In genomic region chr10:70051878-70052277, GRCh38 we compare ENCODE assay signal across 8 cellular contexts. TPM values are rescaled to one million over a fixed set of nuclear protein-coding genes. Genes with fewer than 3 reads are reported as not detected.
DNase-seq lines count a peak whose midpoint lies in the region; ATAC-seq and TF ChIP-seq lines count a peak whose summit lies in the region.

No MANE protein-coding gene starts in this region.

- in situ Hi-C loops in astrocyte of the cerebellum (cut with HindIII; ENCODE audit: low sequenced_read_pairs): no loop called here

- H3K27me3 ChIP-seq in kidney epithelial cell (ENCODE audit: control insufficient read depth, insufficient read depth, low read length) (no peaks in the 10 kb centered on the region), suprapubic skin (peaks cover 31% of the 10 kb centered on the region)

- peaks cover 19% of the 10 kb centered on the region for H3K4me1 ChIP-seq in suprapubic skin

- no peak for TF ChIP-seq POLR2A in suprapubic skin (IDR thresholded peaks at IDR 0.05)

- H3K36me3 ChIP-seq in kidney epithelial cell (ENCODE audit: control insufficient read depth, insufficient read depth, low read length): no peaks in the 10 kb centered on the region
- H3K36me3 ChIP-seq in suprapubic skin: no peaks in the 10 kb centered on the region

- no peak overlapping the region for H3K27ac ChIP-seq in suprapubic skin

- H3K4me3 ChIP-seq in astrocyte of the cerebellum (ENCODE audit: low read depth, low read length) (peak overlapping the region; percentile 87), kidney epithelial cell (ENCODE audit: low read depth, low read length) (peak overlapping the region; percentile 58), suprapubic skin (peak overlapping the region; percentile 66)

- no peaks in the 10 kb centered on the region for H3K9me3 ChIP-seq in suprapubic skin

- H3K27ac Mint-ChIP-seq in activated naive CD4-positive, alpha-beta T cell treated with anti-CD3 and anti-CD28 coated beads, Interleukin-2, amount 50 U/mL, for 24 hours: no peak overlapping the region

- peaks cover 8% of the 10 kb centered on the region for H3K4me1 Mint-ChIP-seq in activated naive CD4-positive, alpha-beta T cell treated with anti-CD3 and anti-CD28 coated beads, Interleukin-2, amount 50 U/mL, for 24 hours

- no peaks in the 10 kb centered on the region for H3K36me3 Mint-ChIP-seq in activated naive CD4-positive, alpha-beta T cell treated with anti-CD3 and anti-CD28 coated beads, Interleukin-2, amount 50 U/mL, for 24 hours

- no peak for TF ChIP-seq EP300 in suprapubic skin (IDR thresholded peaks at IDR 0.05)

- no peak for DNase-seq in activated naive CD4-positive, alpha-beta T cell (lab: John Stamatoyannopoulos, UW)
- DNase-seq in astrocyte of the cerebellum (ENCODE audit: low read depth): no peak
- DNase-seq in kidney epithelial cell (ENCODE audit: low read depth): no peak
- DNase-seq in suprapubic skin (ENCODE audit: low spot score in 2 of 2): no peak
- DNase-seq in NCI-H1048 (lab: John Stamatoyannopoulos, UW): no peak

- H3K27me3 Mint-ChIP-seq in activated naive CD4-positive, alpha-beta T cell treated with anti-CD3 and anti-CD28 coated beads, Interleukin-2, amount 50 U/mL, for 24 hours: peaks cover 42% of the 10 kb centered on the region

- no peaks in the 10 kb centered on the region for H3K9me3 Mint-ChIP-seq in activated naive CD4-positive, alpha-beta T cell treated with anti-CD3 and anti-CD28 coated beads, Interleukin-2, amount 50 U/mL, for 24 hours

- no peak for TF ChIP-seq CTCF in astrocyte of the cerebellum (IDR thresholded peaks at IDR 0.05; ENCODE audit: low read depth, low read length, missing control alignments)
- TF ChIP-seq CTCF in kidney epithelial cell (IDR thresholded peaks at IDR 0.05; ENCODE audit: insufficient read depth, low read length, poor library complexity, severe bottlenecking): no peak
- no peak for TF ChIP-seq CTCF in suprapubic skin (IDR thresholded peaks at IDR 0.05)

- 34% methylated on average over 5 of the region's 5 CpGs for WGBS in suprapubic skin

- H3K4me3 Mint-ChIP-seq in activated naive CD4-positive, alpha-beta T cell treated with anti-CD3 and anti-CD28 coated beads, Interleukin-2, amount 50 U/mL, for 24 hours: peak overlapping the region; percentile 82

- no peak for ATAC-seq in GM21381 (IDR thresholded peaks at IDR 0.05; ENCODE audit: unreplicated experiment)
- no peak for ATAC-seq in GM18520 (IDR thresholded peaks at IDR 0.05; ENCODE audit: unreplicated experiment)

RNA-seq across cellular contexts. Expression of gene MACROH2A2, which starts 0.8 kb away (rescaled TPM):
- total RNA-seq in kidney epithelial cell (72.4 and 77.9 TPM in 2 replicates), suprapubic skin (10 to 100 TPM in 3 of 4 donors, 1 to 10 TPM in 1; 9.9 to 21.3 (median 15.9) TPM)
